ENCODE assay signal across 22 cellular contexts in the genomic region with DNA sequence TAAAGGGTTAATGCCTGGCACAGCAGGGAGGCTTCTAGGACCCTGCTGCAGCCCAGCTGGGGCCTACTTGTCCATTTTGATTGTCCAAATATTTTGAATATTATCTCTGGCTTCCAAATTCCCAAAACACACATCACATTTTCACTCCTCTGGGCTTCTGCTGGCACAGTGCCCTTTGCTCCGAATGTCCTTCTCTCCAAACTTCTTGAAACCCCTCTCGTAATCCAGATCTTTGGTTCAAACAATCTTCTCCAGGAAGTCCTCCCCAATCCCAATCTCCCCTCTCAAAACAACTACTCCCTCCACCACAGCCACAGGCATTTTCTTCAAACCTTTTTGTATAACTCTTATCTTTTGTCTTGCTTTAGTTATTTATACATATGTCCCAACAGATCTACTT.
"Had no signal": no experiment of that assay in that cellular context is flagged by ENCODE, and none has a peak within 500 bp of the region (broad histone marks: within the 10 kb centered on the region; RNA-seq: fewer than 3 reads in every experiment).

No MANE protein-coding gene starts in this region.

- H3K9me3 Mint-ChIP-seq: activated CD4-positive, alpha-beta T cell treated with anti-CD3 and anti-CD28 coated beads, Interleukin-2, amount 10 ng/mL, durations not matched to agents 7 days and 5 days; activated naive CD4-positive, alpha-beta T cell treated with anti-CD3 and anti-CD28 coated beads, Interleukin-2, amount 50 U/mL, for 24 hours; activated T-cell treated with anti-CD3 and anti-CD28 coated beads, Interleukin-2, amount 50 U/mL, for 72 hours; stimulated activated effector memory CD8-positive, alpha-beta T cell treated with anti-CD3 and anti-CD28 coated beads, Interleukin-12 subunit alpha, Interleukin-12 subunit beta, amount 100 ng/mL, for 72 hours; type B pancreatic cell had no signal

- H3K4me1 ChIP-seq: pancreas had no signal

- H3K4me1 Mint-ChIP-seq: activated CD4-positive, alpha-beta T cell treated with anti-CD3 and anti-CD28 coated beads, Interleukin-2, amount 10 ng/mL, durations not matched to agents 7 days and 5 days; activated naive CD4-positive, alpha-beta T cell treated with anti-CD3 and anti-CD28 coated beads, Interleukin-2, amount 50 U/mL, for 24 hours; stimulated activated effector memory CD8-positive, alpha-beta T cell treated with anti-CD3 and anti-CD28 coated beads, Interleukin-12 subunit alpha, Interleukin-12 subunit beta, amount 100 ng/mL, for 72 hours had no signal

- ATAC-seq: activated CD4-positive, CD25-positive, alpha-beta regulatory T cell treated with anti-CD3 and anti-CD28 coated beads, Interleukin-2, amount 50 U/mL, for 24 hours; activated CD8-positive, alpha-beta T cell treated with anti-CD3 and anti-CD28 coated beads, Interleukin-2, amount 10 ng/mL, durations not matched to agents 7 days and 5 days; activated T-cell treated with anti-CD3 and anti-CD28 coated beads, Interleukin-2, amount 50 U/mL, for 72 hours; pancreas; stimulated activated effector memory CD8-positive, alpha-beta T cell treated with anti-CD3 and anti-CD28 coated beads, Interleukin-12 subunit alpha, Interleukin-12 subunit beta, amount 100 ng/mL, for 72 hours had no signal

- H3K36me3 Mint-ChIP-seq: activated naive CD4-positive, alpha-beta T cell treated with anti-CD3 and anti-CD28 coated beads, Interleukin-2, amount 50 U/mL, for 24 hours; stimulated activated effector memory CD8-positive, alpha-beta T cell treated with anti-CD3 and anti-CD28 coated beads, Interleukin-12 subunit alpha, Interleukin-12 subunit beta, amount 100 ng/mL, for 72 hours had no signal

- H3K4me3 ChIP-seq: adrenal gland, esophagus squamous epithelium, left lung, pancreas, sigmoid colon, stomach had no signal

- H3K36me3 ChIP-seq: adrenal gland, esophagus squamous epithelium, left lung, pancreas, sigmoid colon, stomach had no signal

- DNase-seq: activated CD4-positive, alpha-beta T cell treated with anti-CD3 and anti-CD28 coated beads, Interleukin-2, amount 10 ng/mL, durations not matched to agents 7 days and 5 days; activated CD8-positive, alpha-beta memory T cell treated with anti-CD3 and anti-CD28 coated beads, Interleukin-2, amount 50 U/mL, for 4 hours; activated CD8-positive, alpha-beta T cell treated with anti-CD3 and anti-CD28 coated beads, Interleukin-2, amount 10 ng/mL, durations not matched to agents 7 days and 5 days; activated gamma-delta T cell; activated T-cell treated with anti-CD3 and anti-CD28 coated beads, Interleukin-2, amount 50 U/mL, for 72 hours; adrenal gland; dermis blood vessel endothelial cell; effector memory CD4-positive, alpha-beta T cell; esophagus squamous epithelium; foreskin melanocyte; left lung; mammary epithelial cell; pancreas; sigmoid colon; stimulated activated CD4-positive, alpha-beta T cell treated with anti-CD3 and anti-CD28 coated beads, Interleukin-4, amount 100 ng/mL, for 24 hours; stomach; T-helper 1 cell; T-helper 9 cell had no signal

- H3K4me3 Mint-ChIP-seq: activated CD4-positive, alpha-beta T cell treated with anti-CD3 and anti-CD28 coated beads, Interleukin-2, amount 10 ng/mL, durations not matched to agents 7 days and 5 days; activated CD8-positive, alpha-beta T cell treated with anti-CD3 and anti-CD28 coated beads, Interleukin-2, amount 10 ng/mL, durations not matched to agents 7 days and 5 days; activated naive CD4-positive, alpha-beta T cell treated with anti-CD3 and anti-CD28 coated beads, Interleukin-2, amount 50 U/mL, for 24 hours; activated T-cell treated with anti-CD3 and anti-CD28 coated beads, Interleukin-2, amount 50 U/mL, for 72 hours; stimulated activated effector memory CD8-positive, alpha-beta T cell treated with anti-CD3 and anti-CD28 coated beads, Interleukin-12 subunit alpha, Interleukin-12 subunit beta, amount 100 ng/mL, for 72 hours; type B pancreatic cell had no signal

- H3K27me3 ChIP-seq: adrenal gland, esophagus squamous epithelium, left lung, pancreas, sigmoid colon, stomach had no signal

- H3K27ac Mint-ChIP-seq: activated CD4-positive, alpha-beta T cell treated with anti-CD3 and anti-CD28 coated beads, Interleukin-2, amount 10 ng/mL, durations not matched to agents 7 days and 5 days; activated CD8-positive, alpha-beta T cell treated with anti-CD3 and anti-CD28 coated beads, Interleukin-2, amount 10 ng/mL, durations not matched to agents 7 days and 5 days; activated naive CD4-positive, alpha-beta T cell treated with anti-CD3 and anti-CD28 coated beads, Interleukin-2, amount 50 U/mL, for 24 hours; activated T-cell treated with anti-CD3 and anti-CD28 coated beads, Interleukin-2, amount 50 U/mL, for 72 hours; stimulated activated effector memory CD8-positive, alpha-beta T cell treated with anti-CD3 and anti-CD28 coated beads, Interleukin-12 subunit alpha, Interleukin-12 subunit beta, amount 100 ng/mL, for 72 hours; type B pancreatic cell had no signal

- H3K27ac ChIP-seq: adrenal gland, esophagus squamous epithelium, left lung, pancreas, sigmoid colon, stomach had no signal

- H3K27me3 Mint-ChIP-seq: activated naive CD4-positive, alpha-beta T cell treated with anti-CD3 and anti-CD28 coated beads, Interleukin-2, amount 50 U/mL, for 24 hours; type B pancreatic cell had no signal

- H3K9me3 ChIP-seq: adrenal gland, esophagus squamous epithelium, left lung, pancreas, sigmoid colon, stomach had no signal
